25 cellular contexts compared by ENCODE assay signal in the genomic region with DNA sequence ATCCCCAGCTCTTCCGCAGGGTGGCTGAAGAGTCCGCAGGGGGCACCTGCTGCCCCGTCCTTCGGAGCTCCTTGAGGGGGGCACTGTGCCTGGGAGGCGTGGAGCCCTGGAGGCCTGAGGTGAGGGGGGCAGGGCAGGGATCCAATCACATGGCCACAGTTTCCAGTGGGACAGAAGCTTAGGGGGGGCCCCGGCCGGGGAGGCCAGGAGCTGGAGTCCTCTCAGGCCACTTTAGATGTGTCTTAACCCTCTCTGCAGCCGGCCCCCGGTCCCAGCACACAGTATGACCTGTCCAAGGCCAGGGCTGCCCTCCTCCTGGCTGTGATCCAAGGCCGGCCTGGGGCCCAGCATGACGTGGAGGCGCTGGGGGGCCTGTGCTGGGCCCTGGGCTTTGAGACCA. TPM values are rescaled to one million over a fixed set of nuclear protein-coding genes. Genes with fewer than 3 reads are reported as not detected.
"Had no signal": no experiment of that assay in that cellular context is flagged by ENCODE, and none has a peak within 500 bp of the region (broad histone marks: within the 10 kb centered on the region; RNA-seq: fewer than 3 reads in every experiment).

No MANE protein-coding gene starts in this region.

- ATAC-seq: activated T-helper 17 cell treated with anti-CD3 and anti-CD28 coated beads, Interleukin-2, amount 50 U/mL, for 72 hours; PC-3; T-helper 17 cell had no signal

- H3K27ac ChIP-seq: KMS-11 had no signal

- H3K9me3 ChIP-seq: MG63 had no signal

- H3K27me3 ChIP-seq: MG63 had no signal

- H3K36me3 ChIP-seq: MG63 had no signal

- DNase-seq: activated B cell treated with CpG ODN at 0.5 μM for 24 hours; activated CD4-positive, alpha-beta memory T cell treated with anti-CD3 and anti-CD28 coated beads, Interleukin-2, amount 10 ng/mL, durations not matched to agents 7 days and 5 days; activated CD4-positive, alpha-beta T cell treated with anti-CD3 and anti-CD28 coated beads for 1 hour; activated CD4-positive, alpha-beta T cell treated with anti-CD3 and anti-CD28 coated beads, Interleukin-2, amount 10 ng/mL, durations not matched to agents 24 days and 14 days; activated gamma-delta T cell; activated naive CD4-positive, alpha-beta T cell treated with anti-CD3 and anti-CD28 coated beads for 36 hours; activated T-cell treated with anti-CD3 and anti-CD28 coated beads for 4 hours; activated T-cell treated with anti-CD3 and anti-CD28 coated beads, Interleukin-2, amount 50 U/mL, for 48 hours; caudate nucleus; IMR-90; MG63; MV-4-11; NCI-H1092 treated with DMSO at 0.1 percent for 48 hours; NCI-H1417 treated with DMSO at 0.1 percent for 48 hours; NCI-H1694; NCI-H2029; NCI-H345; NCI-H510A; PC-3; SHP77 treated with DMSO at 0.1 percent for 48 hours; T-helper 17 cell; T-helper 9 cell had no signal

- H3K4me3 ChIP-seq: MG63 had no signal

RNA-seq across cellular contexts. Expression of a gene that starts 33.3 kb away (rescaled TPM):
- total RNA-seq: activated B cell treated with CpG ODN at 0.5 μM for 24 hours; activated CD4-positive, alpha-beta memory T cell treated with anti-CD3 and anti-CD28 coated beads, Interleukin-2, amount 10 ng/mL, durations not matched to agents 7 days and 5 days; activated T-helper 17 cell treated with anti-CD3 and anti-CD28 coated beads, Interleukin-2, amount 50 U/mL, for 72 hours; T-helper 17 cell had no signal

RNA-seq across cellular contexts. Expression of a gene that starts 42.3 kb away (rescaled TPM):
- total RNA-seq: activated B cell treated with CpG ODN at 0.5 μM for 24 hours; activated CD4-positive, alpha-beta memory T cell treated with anti-CD3 and anti-CD28 coated beads, Interleukin-2, amount 10 ng/mL, durations not matched to agents 7 days and 5 days; activated CD4-positive, alpha-beta T cell treated with anti-CD3 and anti-CD28 coated beads, Interleukin-2, amount 10 ng/mL, durations not matched to agents 24 days and 14 days; activated CD8-positive, alpha-beta memory T cell treated with anti-CD3 and anti-CD28 coated beads for 36 hours; activated naive CD4-positive, alpha-beta T cell treated with anti-CD3 and anti-CD28 coated beads for 36 hours; IMR-90; PC-3; T-helper 17 cell had no signal

RNA-seq across cellular contexts. Expression of a gene that starts 46.6 kb away (rescaled TPM):
- total RNA-seq: activated B cell treated with CpG ODN at 0.5 μM for 24 hours; activated CD4-positive, alpha-beta T cell treated with anti-CD3 and anti-CD28 coated beads, Interleukin-2, amount 10 ng/mL, durations not matched to agents 24 days and 14 days; activated CD8-positive, alpha-beta memory T cell treated with anti-CD3 and anti-CD28 coated beads for 36 hours; IMR-90; PC-3 had no signal
- polyA plus RNA-seq: IMR-90 had no signal
